ENCODE assay signal across 8 cellular contexts in genomic region chr10:5684971-5685763, GRCh38. TPM values are rescaled to one million over a fixed set of nuclear protein-coding genes. Genes with fewer than 3 reads are reported as not detected.
DNase-seq lines count a peak whose midpoint lies in the region; ATAC-seq and TF ChIP-seq lines count a peak whose summit lies in the region.

No MANE protein-coding gene starts in this region.

- H3K4me1 ChIP-seq in muscle layer of duodenum (ENCODE audit: control insufficient read depth in 1 of 2, insufficient read depth in 2 of 2, low read length in 2 of 2): peaks cover 0 to 16% of the 10 kb centered on the region in 2 donors

- no peaks in the 10 kb centered on the region for H3K9me3 ChIP-seq in muscle layer of duodenum (ENCODE audit: control insufficient read depth in 1 of 2, low read length in 2 of 2)

- peak; percentile 33 for TF ChIP-seq POLR2A in erythroblast (IDR thresholded peaks at IDR 0.05; ENCODE audit: low read length)

- H3K4me3 ChIP-seq in muscle layer of duodenum (ENCODE audit: low read depth in 1 of 2, low read length in 2 of 2): peak overlapping the region; percentile 86 to 99

- DNase-seq in A172 (ENCODE audit: low spot score) (peak; percentile 64), NCI-H774 (lab: John Stamatoyannopoulos, UW) (peak; percentile 15), activated T-cell treated with anti-CD3 and anti-CD28 coated beads for 1 hour (ENCODE audit: low read depth) (peak; percentile 51), erythroblast (lab: John Stamatoyannopoulos, UW) (peak; percentile 91)
- peak; percentile 52 to 60 for DNase-seq in stimulated activated CD8-positive, alpha-beta memory T cell treated with anti-CD3 and anti-CD28 coated beads, Interleukin-7, amount 100 ng/mL, for 4 hours (ENCODE audit: low read depth in 2 of 2)

- no peaks in the 10 kb centered on the region for H3K36me3 ChIP-seq in muscle layer of duodenum (ENCODE audit: control insufficient read depth in 1 of 2, insufficient read depth in 2 of 2, low read length in 2 of 2)

- H3K27ac ChIP-seq in muscle layer of duodenum (ENCODE audit: low read length): peak overlapping the region; percentile 80

- peak; percentile 54 for ATAC-seq in GM18498 (IDR thresholded peaks at IDR 0.05; ENCODE audit: unreplicated experiment)
- peak; percentile 35 for ATAC-seq in HG02970 (IDR thresholded peaks at IDR 0.05; ENCODE audit: low FRiP score, unreplicated experiment)

- H3K27me3 ChIP-seq in muscle layer of duodenum (ENCODE audit: low read depth, low read length): no peaks in the 10 kb centered on the region

RNA-seq across cellular contexts. Expression of gene TASOR2, which starts 0.5 kb away (rescaled TPM):
- total RNA-seq in A172 (2014; rRNA removed; shearing (Covaris generic)): 59.0 and 77.7 TPM in 2 replicates

RNA-seq across cellular contexts. Expression of gene ASB13, which starts 18.8 kb away (rescaled TPM):
- 9.5 and 11.0 TPM in 2 replicates for total RNA-seq in A172 (2014; rRNA removed; shearing (Covaris generic))

Comparison
In these comparisons a context has a peak if more than half of its experiments do, and no peak if none do; other contexts are left out.
1. Peak in every context shown above with its lines: DNase-seq, ATAC-seq, H3K4me3 ChIP-seq and H3K27ac ChIP-seq.
2. DNase-seq: peak in every context shown above with its lines; median percentile 91 in erythroblast; 64 in A172; 56 in stimulated activated CD8-positive, alpha-beta memory T cell treated with anti-CD3 and anti-CD28 coated beads, Interleukin-7, amount 100 ng/mL, for 4 hours; 51 in activated T-cell treated with anti-CD3 and anti-CD28 coated beads for 1 hour; 15 in NCI-H774.